ENCODE assay signal across 26 cellular contexts in the genomic region with DNA sequence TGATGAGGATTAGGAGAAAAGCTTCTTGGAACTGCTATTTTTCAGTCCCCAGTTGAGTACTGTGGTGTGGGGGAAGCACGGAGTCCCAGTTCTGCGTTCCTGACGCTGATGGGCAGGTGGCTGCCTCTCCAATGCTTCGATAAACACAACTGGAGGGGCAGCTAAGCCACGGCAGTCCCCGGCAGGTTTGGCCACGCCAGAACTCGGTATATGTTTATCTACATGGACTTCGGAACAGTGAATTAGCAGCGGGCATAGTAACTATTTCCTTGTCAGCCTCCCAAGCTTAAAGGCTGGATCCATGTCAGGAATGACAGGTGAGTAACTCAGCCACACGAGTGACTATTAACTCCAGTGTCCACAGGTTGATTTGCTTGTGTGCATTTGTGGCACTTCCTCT.
"Had no signal": no experiment of that assay in that cellular context is flagged by ENCODE, and none has a peak within 500 bp of the region (broad histone marks: within the 10 kb centered on the region; RNA-seq: fewer than 3 reads in every experiment).

No MANE protein-coding gene starts in this region.

- H3K4me3 Mint-ChIP-seq: activated CD4-positive, alpha-beta memory T cell treated with anti-CD3 and anti-CD28 coated beads for 36 hours; activated CD4-positive, alpha-beta T cell treated with anti-CD3 and anti-CD28 coated beads, Interleukin-2, amount 10 ng/mL, durations not matched to agents 7 days and 5 days; activated naive CD4-positive, alpha-beta T cell treated with anti-CD3 and anti-CD28 coated beads for 36 hours; activated naive CD8-positive, alpha-beta T cell treated with anti-CD3 and anti-CD28 coated beads, Interleukin-2, amount 10 ng/mL, durations not matched to agents 7 days and 5 days; activated T-helper 17 cell treated with anti-CD3 and anti-CD28 coated beads, Interleukin-2, amount 50 U/mL, for 72 hours; T-cell had no signal

- H3K36me3 ChIP-seq: adrenal gland had no signal

- H3K27ac Mint-ChIP-seq: activated CD4-positive, alpha-beta memory T cell treated with anti-CD3 and anti-CD28 coated beads for 36 hours; activated CD4-positive, alpha-beta T cell treated with anti-CD3 and anti-CD28 coated beads, Interleukin-2, amount 10 ng/mL, durations not matched to agents 7 days and 5 days; activated naive CD4-positive, alpha-beta T cell treated with anti-CD3 and anti-CD28 coated beads for 36 hours; activated naive CD8-positive, alpha-beta T cell treated with anti-CD3 and anti-CD28 coated beads, Interleukin-2, amount 10 ng/mL, durations not matched to agents 7 days and 5 days; T-cell had no signal

- H3K4me1 ChIP-seq: adrenal gland had no signal

- ATAC-seq: activated T-helper 17 cell treated with anti-CD3 and anti-CD28 coated beads, Interleukin-2, amount 50 U/mL, for 72 hours; Panc1; Right ventricle myocardium inferior; T-cell had no signal

- H3K9me3 Mint-ChIP-seq: activated CD4-positive, alpha-beta memory T cell treated with anti-CD3 and anti-CD28 coated beads for 36 hours; activated CD4-positive, alpha-beta T cell treated with anti-CD3 and anti-CD28 coated beads, Interleukin-2, amount 10 ng/mL, durations not matched to agents 7 days and 5 days; activated naive CD4-positive, alpha-beta T cell treated with anti-CD3 and anti-CD28 coated beads for 36 hours; activated naive CD8-positive, alpha-beta T cell treated with anti-CD3 and anti-CD28 coated beads, Interleukin-2, amount 10 ng/mL, durations not matched to agents 7 days and 5 days; activated T-helper 17 cell treated with anti-CD3 and anti-CD28 coated beads, Interleukin-2, amount 50 U/mL, for 72 hours; T-cell had no signal

- H3K27me3 ChIP-seq: adrenal gland had no signal

- H3K4me3 ChIP-seq: adrenal gland, SK-N-MC had no signal

- H3K9me3 ChIP-seq: adrenal gland had no signal

- DNase-seq: activated CD4-positive, alpha-beta T cell treated with anti-CD3 and anti-CD28 coated beads, Interleukin-2, amount 10 ng/mL, durations not matched to agents 7 days and 5 days; activated CD4-positive, CD25-positive, alpha-beta regulatory T cell; activated gamma-delta T cell; activated naive CD4-positive, alpha-beta T cell treated with anti-CD3 and anti-CD28 coated beads for 36 hours; activated naive CD8-positive, alpha-beta T cell treated with anti-CD3 and anti-CD28 coated beads, Interleukin-2, amount 10 ng/mL, durations not matched to agents 7 days and 5 days; activated T-cell treated with anti-CD3 and anti-CD28 coated beads for 4 hours; activated T-cell treated with anti-CD3 and anti-CD28 coated beads, Interleukin-2, amount 50 U/mL, for 48 hours; adrenal gland; anterior cingulate cortex; NCI-H1092; NCI-H1417; NCI-H2029; NCI-H2107; NCI-H2171 treated with DMSO at 0.1 percent for 48 hours; NCI-H345; NCI-H510A; NCI-H526 treated with DMSO at 0.1 percent for 48 hours; NCI-H82; RPMI8226; T-cell had no signal

- H3K36me3 Mint-ChIP-seq: activated CD4-positive, alpha-beta memory T cell treated with anti-CD3 and anti-CD28 coated beads for 36 hours; activated naive CD8-positive, alpha-beta T cell treated with anti-CD3 and anti-CD28 coated beads, Interleukin-2, amount 10 ng/mL, durations not matched to agents 7 days and 5 days had no signal

- H3K27me3 Mint-ChIP-seq: activated CD4-positive, alpha-beta memory T cell treated with anti-CD3 and anti-CD28 coated beads for 36 hours; activated CD4-positive, alpha-beta T cell treated with anti-CD3 and anti-CD28 coated beads, Interleukin-2, amount 10 ng/mL, durations not matched to agents 7 days and 5 days; activated naive CD8-positive, alpha-beta T cell treated with anti-CD3 and anti-CD28 coated beads, Interleukin-2, amount 10 ng/mL, durations not matched to agents 7 days and 5 days; activated T-helper 17 cell treated with anti-CD3 and anti-CD28 coated beads, Interleukin-2, amount 50 U/mL, for 72 hours; T-cell had no signal

- H3K27ac ChIP-seq: adrenal gland, SK-N-MC, VCaP had no signal
